Comparison of ENCODE assay signal across 1 cellular context in the genomic region with DNA sequence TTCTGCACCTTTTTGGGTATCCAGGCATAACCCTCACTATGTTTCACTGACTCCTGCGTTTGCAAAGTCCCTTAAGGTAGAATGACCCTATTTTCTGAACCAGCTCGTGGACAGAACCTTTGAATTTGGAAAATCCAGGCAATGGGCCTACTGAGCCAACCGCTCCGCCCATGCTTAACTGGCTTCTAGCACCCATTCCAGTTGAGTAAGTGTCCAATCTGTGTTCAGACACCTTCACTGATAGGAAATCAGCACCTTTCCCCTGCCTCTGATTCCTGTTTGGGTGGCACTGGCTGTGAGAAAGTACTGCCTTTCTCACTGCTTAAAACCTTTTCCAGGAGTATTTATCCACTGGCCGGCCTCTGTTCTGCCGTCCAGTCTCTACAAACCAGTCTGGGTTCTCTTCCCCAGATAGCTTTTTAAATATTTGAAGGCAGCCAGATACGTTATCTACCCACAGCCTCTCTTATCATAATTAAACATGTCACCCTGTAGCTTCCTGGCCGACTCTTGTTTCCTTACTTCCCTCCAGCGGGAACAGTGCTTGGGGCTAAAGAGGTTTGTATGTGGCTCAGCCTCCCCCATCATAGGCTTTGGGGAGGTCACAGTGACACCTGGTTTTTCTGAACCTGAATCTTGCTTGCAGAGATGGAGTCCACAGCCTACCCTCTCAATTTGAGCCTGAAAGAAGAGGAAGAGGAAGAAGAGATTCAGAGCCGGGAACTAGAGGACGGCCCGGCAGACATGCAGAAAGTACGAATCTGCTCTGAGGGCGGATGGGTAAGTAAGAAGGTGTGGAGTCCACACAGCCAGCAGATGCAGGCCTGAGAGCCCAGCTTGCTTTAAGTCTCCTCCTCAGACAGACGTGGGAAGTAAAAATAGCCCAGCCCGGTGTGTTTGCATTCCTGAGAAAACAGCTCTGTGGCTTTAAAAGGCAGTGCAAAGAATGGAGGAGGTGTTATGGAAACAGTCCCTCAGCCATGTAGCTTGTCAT.
TF ChIP-seq lines count a peak whose summit lies in the region.

No MANE protein-coding gene starts in this region.

TF ChIP-seq in GM12878, 131 proteins besides CTCF, POLR2A, EP300 and RAD21:
- TF ChIP-seq PAX5 (IDR thresholded peaks at IDR 0.05; ENCODE audit: borderline replicate concordance, low read depth, low read length), result no peak
- no peak for TF ChIP-seq SRF (IDR thresholded peaks at IDR 0.05; ENCODE audit: low read depth in 2 of 2, low read length in 2 of 2)
- no peak for TF ChIP-seq STAT1 (conservative IDR thresholded peaks at IDR 0.05)
- no peak for TF ChIP-seq MYB (IDR thresholded peaks at IDR 0.05; ENCODE audit: borderline replicate concordance, low read depth, low read length)
- no peak for TF ChIP-seq TCF12 (IDR thresholded peaks at IDR 0.05; ENCODE audit: low read depth, low read length)
- no peak for TF ChIP-seq CBFB (IDR thresholded peaks at IDR 0.05; ENCODE audit: low read depth)
- no peak for TF ChIP-seq NRF1 (conservative IDR thresholded peaks at IDR 0.05; ENCODE audit: low read depth, low read length)
- TF ChIP-seq ESRRA (IDR thresholded peaks at IDR 0.05; ENCODE audit: low read length), result no peak
- no peak for TF ChIP-seq NR2C2 (IDR thresholded peaks at IDR 0.05; ENCODE audit: borderline replicate concordance, control insufficient read depth, insufficient read length, low read depth)
- no peak for TF ChIP-seq SIX5 (IDR thresholded peaks at IDR 0.05; ENCODE audit: low read depth, low read length, severe bottlenecking)
- TF ChIP-seq ATF7 (IDR thresholded peaks at IDR 0.05; ENCODE audit: low read depth), result no peak
- no peak for TF ChIP-seq TAF1 (IDR thresholded peaks at IDR 0.05; ENCODE audit: borderline replicate concordance, low read depth, low read length)
- TF ChIP-seq SPI1 (IDR thresholded peaks at IDR 0.05; ENCODE audit: borderline replicate concordance, insufficient read depth, low read depth, low read length), result no peak
- TF ChIP-seq, protein P1, sequence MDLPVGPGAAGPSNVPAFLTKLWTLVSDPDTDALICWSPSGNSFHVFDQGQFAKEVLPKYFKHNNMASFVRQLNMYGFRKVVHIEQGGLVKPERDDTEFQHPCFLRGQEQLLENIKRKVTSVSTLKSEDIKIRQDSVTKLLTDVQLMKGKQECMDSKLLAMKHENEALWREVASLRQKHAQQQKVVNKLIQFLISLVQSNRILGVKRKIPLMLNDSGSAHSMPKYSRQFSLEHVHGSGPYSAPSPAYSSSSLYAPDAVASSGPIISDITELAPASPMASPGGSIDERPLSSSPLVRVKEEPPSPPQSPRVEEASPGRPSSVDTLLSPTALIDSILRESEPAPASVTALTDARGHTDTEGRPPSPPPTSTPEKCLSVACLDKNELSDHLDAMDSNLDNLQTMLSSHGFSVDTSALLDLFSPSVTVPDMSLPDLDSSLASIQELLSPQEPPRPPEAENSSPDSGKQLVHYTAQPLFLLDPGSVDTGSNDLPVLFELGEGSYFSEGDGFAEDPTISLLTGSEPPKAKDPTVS (IDR thresholded peaks at IDR 0.05; ENCODE audit: low read depth, low read length), result no peak
- TF ChIP-seq BCLAF1 (IDR thresholded peaks at IDR 0.05), result no peak
- TF ChIP-seq POLR2AphosphoS5 (IDR thresholded peaks at IDR 0.05; ENCODE audit: low read length), result no peak
- no peak for TF ChIP-seq HDAC6 (IDR thresholded peaks at IDR 0.05; ENCODE audit: unreplicated experiment)
- TF ChIP-seq, protein P2, sequence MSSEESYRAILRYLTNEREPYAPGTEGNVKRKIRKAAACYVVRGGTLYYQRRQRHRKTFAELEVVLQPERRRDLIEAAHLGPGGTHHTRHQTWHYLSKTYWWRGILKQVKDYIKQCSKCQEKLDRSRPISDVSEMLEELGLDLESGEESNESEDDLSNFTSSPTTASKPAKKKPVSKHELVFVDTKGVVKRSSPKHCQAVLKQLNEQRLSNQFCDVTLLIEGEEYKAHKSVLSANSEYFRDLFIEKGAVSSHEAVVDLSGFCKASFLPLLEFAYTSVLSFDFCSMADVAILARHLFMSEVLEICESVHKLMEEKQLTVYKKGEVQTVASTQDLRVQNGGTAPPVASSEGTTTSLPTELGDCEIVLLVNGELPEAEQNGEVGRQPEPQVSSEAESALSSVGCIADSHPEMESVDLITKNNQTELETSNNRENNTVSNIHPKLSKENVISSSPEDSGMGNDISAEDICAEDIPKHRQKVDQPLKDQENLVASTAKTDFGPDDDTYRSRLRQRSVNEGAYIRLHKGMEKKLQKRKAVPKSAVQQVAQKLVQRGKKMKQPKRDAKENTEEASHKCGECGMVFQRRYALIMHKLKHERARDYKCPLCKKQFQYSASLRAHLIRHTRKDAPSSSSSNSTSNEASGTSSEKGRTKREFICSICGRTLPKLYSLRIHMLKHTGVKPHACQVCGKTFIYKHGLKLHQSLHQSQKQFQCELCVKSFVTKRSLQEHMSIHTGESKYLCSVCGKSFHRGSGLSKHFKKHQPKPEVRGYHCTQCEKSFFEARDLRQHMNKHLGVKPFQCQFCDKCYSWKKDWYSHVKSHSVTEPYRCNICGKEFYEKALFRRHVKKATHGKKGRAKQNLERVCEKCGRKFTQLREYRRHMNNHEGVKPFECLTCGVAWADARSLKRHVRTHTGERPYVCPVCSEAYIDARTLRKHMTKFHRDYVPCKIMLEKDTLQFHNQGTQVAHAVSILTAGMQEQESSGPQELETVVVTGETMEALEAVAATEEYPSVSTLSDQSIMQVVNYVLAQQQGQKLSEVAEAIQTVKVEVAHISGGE (CRISPR knock-in tag; IDR thresholded peaks at IDR 0.05), result no peak
- no peak for TF ChIP-seq E4F1 (IDR thresholded peaks at IDR 0.05; ENCODE audit: borderline replicate concordance, partially characterized antibody)
